10 cellular contexts compared by ENCODE assay signal in the genomic region with DNA sequence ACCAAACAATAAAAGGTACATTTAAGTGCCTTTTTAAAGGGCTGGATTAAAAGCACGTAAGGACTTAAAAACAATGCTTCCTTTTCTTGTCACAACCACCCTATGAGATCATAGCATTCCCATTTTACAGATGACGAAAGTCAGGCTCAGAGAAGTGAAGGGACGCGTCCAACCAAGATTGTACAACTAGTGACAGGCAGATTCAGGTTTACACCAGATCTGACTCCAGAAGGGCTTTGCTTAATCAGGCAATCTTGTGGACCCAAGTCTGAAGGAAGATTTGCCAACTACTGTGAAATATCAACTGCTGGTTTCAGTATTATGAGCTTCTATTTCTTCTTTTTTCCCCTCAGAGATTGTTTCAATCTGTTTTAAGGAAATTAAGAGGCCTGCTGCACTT. TPM values are rescaled to one million over a fixed set of nuclear protein-coding genes. Genes with fewer than 3 reads are reported as not detected.
DNase-seq lines count a peak whose midpoint lies in the region; ATAC-seq, FAIRE-seq and TF ChIP-seq lines count a peak whose summit lies in the region.
"Had no signal": no experiment of that assay in that cellular context is flagged by ENCODE, and none has a peak within 500 bp of the region (broad histone marks: within the 10 kb centered on the region; RNA-seq: fewer than 3 reads in every experiment).

No MANE protein-coding gene starts in this region.

- FAIRE-seq in GM12878 (lab: Jason Lieb, UNC), result no peak
- FAIRE-seq: colon had no signal

- no peaks in the 10 kb centered on the region; the same call in 2 of the 3 replicates for H3K9me3 ChIP-seq in GM12878 (replicated peaks; ENCODE audit: control insufficient read depth, insufficient read depth, low read length)

- POLR2A ChIA-PET in GM12878 (lab: Charles Lee), result interaction anchor here (1.5 kb wide), 1 partner anchor 7 kb away, joined by 5 read pairs; no protein-coding TSS in a partner anchor

- peak overlapping the region; percentile 61 for H2AFZ ChIP-seq in GM12878 (ENCODE audit: control insufficient read depth, low read depth, low read length)

- TF ChIP-seq CTCF in C4-2B (conservative IDR thresholded peaks at IDR 0.05), result no peak
- TF ChIP-seq CTCF in GM12878 (IDR thresholded peaks at IDR 0.05 in 2 of 3, conservative IDR thresholded peaks at IDR 0.05 in 1 of 3; ENCODE audit: control insufficient read depth in 2 of 3, extremely low read depth in 1 of 3, insufficient read depth in 1 of 3, low read depth in 3 of 3, low read length in 3 of 3), result no peak

- in situ Hi-C loops in GM12878 (cut with MboI), result no loop called here

- H3K27me3 ChIP-seq in GM12878 (replicated peaks in 1 of 2; ENCODE audit: control insufficient read depth in 2 of 2, insufficient read depth in 2 of 2, low read length in 1 of 2), result no peaks in the 10 kb centered on the region

- DNase-seq in GM12878 (ENCODE audit: low read depth, low spot score) (no peak), T1000 (lab: John Stamatoyannopoulos, UW) (no peak)
- DNase-seq in natural killer cell treated with Interleukin-12 subunit alpha and Interleukin-12 subunit beta and Interleukin-15 and Interleukin-18, amount 100 ng/mL, for 72 hours (ENCODE audit: low spot score), result no peak
- DNase-seq in stimulated activated CD4-positive, alpha-beta T cell treated with anti-CD3 and anti-CD28 coated beads, Interleukin-1b, Interleukin-23, amount 100 ng/mL, for 48 hours, result no peak
- DNase-seq: NCI-H1436 treated with DMSO at 0.1 percent for 48 hours had no signal

- H3K4me3 Mint-ChIP-seq in IgD-negative memory B cell, result peak overlapping the region; percentile 91 to 99 (median 96)
- peak overlapping the region; percentile 100 for H3K4me3 Mint-ChIP-seq in natural killer cell treated with Interleukin-12 subunit alpha and Interleukin-12 subunit beta and Interleukin-15 and Interleukin-18, amount 100 ng/mL, for 72 hours

- ATAC-seq in GM12878 (no peak), GM19328 (IDR thresholded peaks at IDR 0.05; ENCODE audit: unreplicated experiment) (no peak), HG02852 (IDR thresholded peaks at IDR 0.05; ENCODE audit: unreplicated experiment) (no peak)
- no peak for ATAC-seq in natural killer cell treated with Interleukin-12 subunit alpha and Interleukin-12 subunit beta and Interleukin-15 and Interleukin-18, amount 100 ng/mL, for 72 hours

- H3K4me1 Mint-ChIP-seq in IgD-negative memory B cell, result peaks cover 16 to 33% (median 33%) of the 10 kb centered on the region in 3 donors
- peaks cover 52 to 54% of the 10 kb centered on the region in 2 donors for H3K4me1 Mint-ChIP-seq in natural killer cell treated with Interleukin-12 subunit alpha and Interleukin-12 subunit beta and Interleukin-15 and Interleukin-18, amount 100 ng/mL, for 72 hours (ENCODE audit: low read depth in 2 of 2)

- TSS peak; percentile 71 for BruUV-seq in GM12878 (replicated peaks; lab: Mats Ljungman, UMichigan)

- peak overlapping the region; percentile 64 for H3K4me2 ChIP-seq in GM12878 (ENCODE audit: control insufficient read depth, insufficient read depth)

- SMC1A ChIA-PET in GM12878 (lab: Charles Lee; ENCODE audit: uncharacterized antibody, unreplicated experiment), result interaction anchor here (2.5 to 4.7 kb wide), 3 partner anchors 8 to 90 kb away, joined by 16 to 34 read pairs (median 30); no protein-coding TSS in a partner anchor

- CTCF ChIA-PET in GM12878 (lab: Yijun Ruan, JAX), result interaction anchor here (1.4 to 2.9 kb wide), 2 partner anchors 7 to 12 kb away, joined by 3 to 18 read pairs; no protein-coding TSS in a partner anchor

- H3K79me2 ChIP-seq in GM12878 (ENCODE audit: control insufficient read depth, insufficient read depth, low read length), result peaks cover 6% of the 10 kb centered on the region

- H3K4me1 ChIP-seq in GM12878 (ENCODE audit: control insufficient read depth, insufficient read depth, low read length), result peaks cover 12% of the 10 kb centered on the region

- peak overlapping the region; percentile 68 for H3K27ac ChIP-seq in C4-2B
- H3K27ac ChIP-seq in GM12878 (ENCODE audit: control insufficient read depth, insufficient read depth), result peak overlapping the region; percentile 68

- H3K9ac ChIP-seq in GM12878 (ENCODE audit: control insufficient read depth, insufficient read depth, low read length), result peak overlapping the region; percentile 70

- H3K36me3 ChIP-seq in GM12878 (ENCODE audit: control insufficient read depth in 2 of 2, insufficient read depth in 2 of 2, low read length in 1 of 2), result no peaks in the 10 kb centered on the region

- no peaks in the 10 kb centered on the region for H3K9me3 Mint-ChIP-seq in IgD-negative memory B cell
- H3K9me3 Mint-ChIP-seq in natural killer cell treated with Interleukin-12 subunit alpha and Interleukin-12 subunit beta and Interleukin-15 and Interleukin-18, amount 100 ng/mL, for 72 hours, result no peaks in the 10 kb centered on the region

- no peak for TF ChIP-seq EP300 in GM12878 (IDR thresholded peaks at IDR 0.05; ENCODE audit: borderline replicate concordance in 1 of 2, control insufficient read depth in 1 of 2, low read depth in 2 of 2, low read length in 2 of 2)

- RAD21 ChIA-PET in GM12878 (lab: Charles Lee; ENCODE audit: unreplicated experiment), result interaction anchor here (1.0 to 4.4 kb wide), 4 partner anchors 26 to 90 kb away, joined by 3 to 31 read pairs (median 4); no protein-coding TSS in a partner anchor

- no peak for TF ChIP-seq POLR2A in GM12878 (IDR thresholded peaks at IDR 0.05; ENCODE audit: low read depth, low read length)

- H3K36me3 Mint-ChIP-seq in IgD-negative memory B cell, result no peaks in the 10 kb centered on the region
- no peaks in the 10 kb centered on the region for H3K36me3 Mint-ChIP-seq in natural killer cell treated with Interleukin-12 subunit alpha and Interleukin-12 subunit beta and Interleukin-15 and Interleukin-18, amount 100 ng/mL, for 72 hours

- peak overlapping the region in 2 of 3 donors; percentile 22 to 91 for H3K27ac Mint-ChIP-seq in IgD-negative memory B cell
- H3K27ac Mint-ChIP-seq in natural killer cell treated with Interleukin-12 subunit alpha and Interleukin-12 subunit beta and Interleukin-15 and Interleukin-18, amount 100 ng/mL, for 72 hours, result peak overlapping the region; percentile 94 to 97

- 61% methylated on average over 4 of the region's 4 CpGs for WGBS in GM12878 (ENCODE audit: insufficient coverage, insufficient replicate concordance, low lambda C conversion rate, missing lambda C conversion rate)

- no peaks in the 10 kb centered on the region for H3K27me3 Mint-ChIP-seq in IgD-negative memory B cell
- no peaks in the 10 kb centered on the region for H3K27me3 Mint-ChIP-seq in natural killer cell treated with Interleukin-12 subunit alpha and Interleukin-12 subunit beta and Interleukin-15 and Interleukin-18, amount 100 ng/mL, for 72 hours

- no peak for TF ChIP-seq RAD21 in GM12878 (IDR thresholded peaks at IDR 0.05; ENCODE audit: insufficient read depth, low read depth, low read length)

- intact Hi-C loops in GM12878 (cut with micrococcal nuclease; ENCODE audit: unreplicated experiment), result no loop called here

- no peaks in the 10 kb centered on the region for H4K20me1 ChIP-seq in GM12878 (ENCODE audit: control insufficient read depth, insufficient read depth)

- H3K4me3 ChIP-seq in GM12878, result peak overlapping the region; percentile 95

TF ChIP-seq in GM12878, 131 proteins besides CTCF, POLR2A, EP300 and RAD21 (continues in another document):
- TF ChIP-seq MYB (IDR thresholded peaks at IDR 0.05; ENCODE audit: borderline replicate concordance, low read depth, low read length), result no peak

RNA-seq across cellular contexts. Expression of a gene that starts 0.9 kb away (rescaled TPM):
- polyA plus RNA-seq in IgD-negative memory B cell (4.4 TPM), GM12878 (2011; rRNA removed) (9.7 and 13.9 TPM in 2 replicates), GM12878 (2014; fragmentation: Illumina TruSeq; extraction: Trizol) (5.8 and 7.1 TPM in 2 replicates), GM12878 (2014; fragmentation: Nextera tagmentation; extraction: Ambion mirVana) (1 to 10 TPM; 3.3 to 5.2 TPM), GM12878 (2014; rRNA removed) (2.7 and 3.9 TPM in 2 replicates), GM12878 (2016; fragmentation: Nextera tagmentation; extraction: Ambion mirVana) (1 to 10 TPM; 5.2 to 5.4 TPM)
- 28.7 and 32.5 TPM in 2 replicates for total RNA-seq in GM12878 (2013; cell fraction: nucleolus; rRNA removed)
- total RNA-seq in GM12878 (2014; rRNA removed) (4.7 and 6.5 TPM in 2 replicates), GM12878 (2014; rRNA removed; fragmentation: Illumina TruSeq; extraction: Trizol) (7.3 and 7.5 TPM in 2 replicates), GM12878 (2021) (4.9 and 5.3 TPM in 2 replicates)
- polyA plus RNA-seq in GM12878 (2011; ENCODE audit: low read depth), result 2.0 TPM
- polyA plus RNA-seq in GM12878 (2011; cell fraction: cytosol; rRNA removed), result 2.6 and 3.2 TPM in 2 replicates
- 3.6 and 4.3 TPM in 2 replicates for polyA plus RNA-seq in GM12878 (2011; cell fraction: nucleus; rRNA removed)
- 4.2 and 8.1 TPM in 2 replicates for polyA plus RNA-seq in GM12878 (2012)
- 6.1 and 10.5 TPM in 2 replicates for polyA minus RNA-seq in GM12878 (2011; rRNA and poly(A)+ RNA removed)
- 3.3 and 4.0 TPM in 2 replicates for polyA minus RNA-seq in GM12878 (2011; cell fraction: cytosol; rRNA and poly(A)+ RNA removed)
- 6.6 and 6.8 TPM in 2 replicates for polyA minus RNA-seq in GM12878 (2011; cell fraction: nucleus; rRNA and poly(A)+ RNA removed)
- 10 to 100 TPM in 1 of 2 donors, 1 to 10 TPM in 1; 7.6 to 25.5 TPM for total RNA-seq in natural killer cell treated with Interleukin-12 subunit alpha and Interleukin-12 subunit beta and Interleukin-15 and Interleukin-18, amount 100 ng/mL, for 72 hours

RNA-seq across cellular contexts. Expression of a gene that starts 40.1 kb away (rescaled TPM):
- polyA plus RNA-seq in IgD-negative memory B cell (1.7 TPM), GM12878 (2011; rRNA removed) (0.03 TPM in 1 of 2 replicates, not detected in the other), GM12878 (2014; fragmentation: Illumina TruSeq; extraction: Trizol) (0.07 TPM in 1 of 2 replicates, not detected in the other), GM12878 (2014; fragmentation: Nextera tagmentation; extraction: Ambion mirVana) (under 1 TPM in 1 of 2 experiments, not detected in 1; 0.05 TPM), GM12878 (2014; rRNA removed) (not detected in 2 replicates), GM12878 (2016; fragmentation: Nextera tagmentation; extraction: Ambion mirVana) (not detected)
- total RNA-seq in GM12878 (2013; cell fraction: nucleolus; rRNA removed), result 0.50 and 0.73 TPM in 2 replicates
- total RNA-seq in GM12878 (2014; rRNA removed) (not detected in 2 replicates), GM12878 (2014; rRNA removed; fragmentation: Illumina TruSeq; extraction: Trizol) (not detected in 2 replicates), GM12878 (2021) (not detected in 2 replicates)
- polyA plus RNA-seq in GM12878 (2011; ENCODE audit: low read depth), result 0.17 TPM
- polyA plus RNA-seq in GM12878 (2011; cell fraction: cytosol; rRNA removed), result not detected in 2 replicates
- 0.03 TPM in 1 of 2 replicates, not detected in the other for polyA plus RNA-seq in GM12878 (2011; cell fraction: nucleus; rRNA removed)
- polyA plus RNA-seq in GM12878 (2012), result 0.27 and 0.93 TPM in 2 replicates
- not detected in 2 replicates for polyA minus RNA-seq in GM12878 (2011; rRNA and poly(A)+ RNA removed)
- polyA minus RNA-seq in GM12878 (2011; cell fraction: cytosol; rRNA and poly(A)+ RNA removed), result not detected in 2 replicates
- polyA minus RNA-seq in GM12878 (2011; cell fraction: nucleus; rRNA and poly(A)+ RNA removed), result not detected in 2 replicates
- total RNA-seq in natural killer cell treated with Interleukin-12 subunit alpha and Interleukin-12 subunit beta and Interleukin-15 and Interleukin-18, amount 100 ng/mL, for 72 hours, result 1 to 10 TPM in 1 of 2 donors, under 1 TPM in 1; 0.14 to 1.0 TPM
